1 cellular context compared by ENCODE assay signal in genomic region chr14:74712499-74713394, GRCh38.
TF ChIP-seq lines count a peak whose summit lies in the region.

TSS of gene AREL1 (minus strand) at chr14:74713080. CDS start at chr14:74685615, 27,465 bp downstream.
TSS of gene FCF1 (plus strand) at chr14:74713144. CDS start at chr14:74713198, 54 bp downstream.

TF ChIP-seq in A549, 52 proteins besides CTCF, POLR2A, EP300 and RAD21 (continued from another document):
- TF ChIP-seq PHF8 (IDR thresholded peaks at IDR 0.05; ENCODE audit: borderline replicate concordance, low read depth) = peak; percentile 61
TF ChIP-seq in A549: peak in this region for 6.
